In the genomic region with DNA sequence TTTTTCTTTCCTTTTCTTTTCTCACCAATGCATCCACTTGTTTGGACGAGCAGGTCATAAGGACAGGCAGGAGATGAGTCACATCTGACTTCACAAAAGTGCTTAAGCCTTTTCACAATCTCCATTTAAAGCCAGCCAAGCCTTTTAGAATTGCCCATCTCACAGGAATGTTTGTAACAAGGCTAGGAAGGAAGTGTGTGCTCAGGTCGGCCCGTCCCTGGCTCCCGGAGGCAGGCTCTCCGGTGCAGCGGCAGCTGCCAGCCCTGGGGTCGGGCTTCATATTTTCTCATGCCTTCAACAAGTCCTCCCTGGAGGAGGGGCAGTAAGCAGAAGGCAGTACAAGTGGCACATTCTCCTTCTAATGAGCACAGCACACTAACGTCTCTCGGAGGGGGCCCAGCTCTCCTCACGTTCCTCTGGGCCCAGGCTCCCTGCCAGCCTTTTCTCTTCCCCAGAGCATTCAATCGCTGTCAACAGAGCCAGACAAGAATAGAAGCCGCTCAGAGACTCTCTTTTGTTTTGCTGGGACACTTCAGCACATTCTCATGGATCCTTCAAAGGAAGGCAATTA, we compare ENCODE assay signal across 8 cellular contexts.
A peak's percentile ranks its signal among the peaks of the same experiment; 100 is the strongest.
DNase-seq lines count a peak whose midpoint lies in the region; ATAC-seq and TF ChIP-seq lines count a peak whose summit lies in the region.

No MANE protein-coding gene starts in this region.

- TF ChIP-seq CTCF in WI38 (IDR thresholded peaks at IDR 0.05; ENCODE audit: low read depth, low read length) = no peak
- TF ChIP-seq CTCF in GM13976 (IDR thresholded peaks at IDR 0.05; ENCODE audit: borderline replicate concordance, control extremely low read depth, extremely low read depth, insufficient read depth, missing control alignments) = no peak

- in situ Hi-C loops in G401 (cut with HindIII; ENCODE audit: low sequenced_read_pairs) (no loop called here), GM13976 (cut with MboI; ENCODE audit: low sequenced_read_pairs, unreplicated experiment) (no loop called here)

- H3K27me3 ChIP-seq in H7 (ENCODE audit: control insufficient read depth, insufficient read depth, low read length) = no peaks in the 10 kb centered on the region

- intact Hi-C loops in left cardiac atrium (cut with DNase I) = loop anchor here in 1 of 2 donors (10.0 kb wide), 1 partner anchor 982 kb away; no protein-coding TSS in a partner anchor

- ATAC-seq in left cardiac atrium (peak; percentile 78 to 88), GM21825 (IDR thresholded peaks at IDR 0.05; ENCODE audit: unreplicated experiment) (no peak), GM21576 (IDR thresholded peaks at IDR 0.05; ENCODE audit: unreplicated experiment) (no peak)

- H3K36me3 ChIP-seq in H7 (replicated peaks; ENCODE audit: control insufficient read depth, insufficient read depth, low read length) = no peaks in the 10 kb centered on the region

- H3K4me3 ChIP-seq in H7 (ENCODE audit: insufficient read depth, low read depth, low read length) (no peak overlapping the region), WI38 (ENCODE audit: low read depth, low read length) (0 out of 2 replicates have a peak overlapping the region, but pooled peaks have one; percentile 21), skeletal muscle cell (ENCODE audit: low read depth, low read length) (peak overlapping the region; percentile 3)

- DNase-seq in H7 (peak; percentile 76), left cardiac atrium (peak; percentile 71), skeletal muscle cell (ENCODE audit: low read depth) (peak; percentile 91), G401 (ENCODE audit: low spot score) (no peak), GM13976 (ENCODE audit: low spot score) (no peak)

Comparison
In these comparisons a context has a peak if more than half of its experiments do, and no peak if none do; other contexts are left out.
1. DNase-seq: peak in H7 (single experiment), left cardiac atrium (single experiment) and skeletal muscle cell (single experiment); none in G401 (single experiment) and GM13976 (single experiment).
2. ATAC-seq: peak in left cardiac atrium (2 of 2); none in GM21825 (single experiment) and GM21576 (single experiment).